10 cellular contexts compared by ENCODE assay signal in genomic region chr12:103303484-103303883, GRCh38.
"Had no signal": no experiment of that assay in that cellular context is flagged by ENCODE, and none has a peak within 500 bp of the region (broad histone marks: within the 10 kb centered on the region; RNA-seq: fewer than 3 reads in every experiment).

No MANE protein-coding gene starts in this region.

- DNase-seq: GM23248, GOT3, H7, H9, HCEC 1CT, HFFc6 had no signal

- ATAC-seq: GM23338, HCT116 had no signal

- FAIRE-seq: H54 had no signal

- H3K4me3 ChIP-seq: GM23248, HAP-1 had no signal

- H3K9ac ChIP-seq: GM23248 had no signal

- H2AFZ ChIP-seq: GM23248 had no signal

- H3K27ac ChIP-seq: GM23248 had no signal

- H3K36me3 ChIP-seq: HAP-1 had no signal

- H3K4me1 ChIP-seq: HAP-1 had no signal

- H3K9me3 ChIP-seq: HAP-1 had no signal
